Comparison of ENCODE assay signal across 14 cellular contexts in the genomic region with DNA sequence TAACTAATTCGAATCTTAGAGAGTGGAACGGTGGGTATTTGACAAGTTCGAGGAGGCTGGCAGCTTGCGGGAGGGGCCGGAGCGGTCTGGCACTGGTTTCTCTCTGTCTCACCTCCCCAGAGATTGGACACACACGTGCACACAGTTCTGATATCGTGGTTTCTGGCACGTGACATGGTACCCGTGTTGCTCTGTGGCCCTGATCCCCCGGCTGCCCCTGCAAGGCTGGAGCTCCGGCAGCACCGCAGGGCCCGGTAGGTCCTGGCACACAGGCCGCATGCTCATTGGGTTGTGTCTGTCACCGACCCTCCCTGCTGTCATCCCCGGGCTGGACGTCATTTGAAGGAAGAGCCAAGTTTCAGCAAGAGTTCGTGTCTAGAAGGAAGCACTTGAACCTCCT.
DNase-seq lines count a peak whose midpoint lies in the region; ATAC-seq and TF ChIP-seq lines count a peak whose summit lies in the region.
"Had no signal": no experiment of that assay in that cellular context is flagged by ENCODE, and none has a peak within 500 bp of the region (broad histone marks: within the 10 kb centered on the region; RNA-seq: fewer than 3 reads in every experiment).

No MANE protein-coding gene starts in this region.

- no peak overlapping the region for H2AFZ ChIP-seq in OCI-LY3 (ENCODE audit: low read depth, low read length)

- no peak for TF ChIP-seq CTCF in CD14-positive monocyte (IDR thresholded peaks at IDR 0.05)
- no peak for TF ChIP-seq CTCF in OCI-LY3 (IDR thresholded peaks at IDR 0.05; ENCODE audit: low read depth, low read length)
- TF ChIP-seq CTCF in thyroid gland (IDR thresholded peaks at IDR 0.05), result no peak
- no peak for TF ChIP-seq CTCF in foreskin keratinocyte (conservative IDR thresholded peaks at IDR 0.05)

- peak; percentile 39 for ATAC-seq in GM18868 (IDR thresholded peaks at IDR 0.05; ENCODE audit: unreplicated experiment)
- peak; percentile 54 to 66 for ATAC-seq in right cardiac atrium
- ATAC-seq in foreskin keratinocyte, result no peak

- peaks cover 74% of the 10 kb centered on the region for H3K79me2 ChIP-seq in OCI-LY3 (ENCODE audit: low read length)

- H3K4me1 ChIP-seq in OCI-LY3 (ENCODE audit: low read length) (peaks cover 74% of the 10 kb centered on the region), right cardiac atrium (ENCODE audit: control insufficient read depth, insufficient read depth, low read length) (peaks cover 1% of the 10 kb centered on the region), thyroid gland (peaks cover 9 to 31% of the 10 kb centered on the region in 2 donors), foreskin keratinocyte (no peaks in the 10 kb centered on the region)

- H3K4me3 ChIP-seq in OCI-LY3 (ENCODE audit: low read length) (peak overlapping the region; percentile 60), right cardiac atrium (ENCODE audit: low read length) (no peak overlapping the region), thyroid gland (replicated peaks in 1 of 3) (no peak overlapping the region)

- H3K9ac ChIP-seq in OCI-LY3 (ENCODE audit: low read length), result peak overlapping the region; percentile 56

- peaks cover 33 to 44% of the 10 kb centered on the region in 2 donors for H3K36me3 Mint-ChIP-seq in CD14-positive monocyte
- H3K36me3 Mint-ChIP-seq: WTC11 had no signal

- H4K20me1 ChIP-seq in OCI-LY3 (ENCODE audit: insufficient read depth, low read length), result peaks cover 7% of the 10 kb centered on the region; the same call in 1 of the 2 replicates

- H3K27me3 ChIP-seq in OCI-LY3 (ENCODE audit: low read depth, low read length) (no peaks in the 10 kb centered on the region), right cardiac atrium (ENCODE audit: control insufficient read depth, insufficient read depth) (no peaks in the 10 kb centered on the region), thyroid gland (no peaks in the 10 kb centered on the region), foreskin keratinocyte (no peaks in the 10 kb centered on the region)

- H3K4me2 ChIP-seq in OCI-LY3 (ENCODE audit: low read length), result peak overlapping the region; percentile 84

- H3K9me3 Mint-ChIP-seq in CD14-positive monocyte, result peaks cover 0 to 2% (median 0%) of the 10 kb centered on the region in 7 donors
- H3K9me3 Mint-ChIP-seq: WTC11 had no signal

- peaks cover 35% of the 10 kb centered on the region for H3K4me1 Mint-ChIP-seq in CD14-positive monocyte

- H3K27ac ChIP-seq in OCI-LY3 (ENCODE audit: low read length), result peak overlapping the region; percentile 88
- no peak overlapping the region for H3K27ac ChIP-seq in right cardiac atrium (ENCODE audit: low read length)
- H3K27ac ChIP-seq in thyroid gland, result no peak overlapping the region
- H3K27ac ChIP-seq in foreskin keratinocyte, result no peak overlapping the region
- H3K27ac ChIP-seq: C4-2B had no signal

- intact Hi-C loops in CD14-positive monocyte (cut with micrococcal nuclease) (loop anchor here (5.0 to 10.0 kb wide), 4 partner anchors 33 to 101 kb away; no protein-coding TSS in a partner anchor), right cardiac atrium (cut with DNase I) (no loop called here), thyroid gland (cut with DNase I) (loop anchor here (10.0 kb wide), 1 partner anchor 49 kb away; no protein-coding TSS in a partner anchor)

- no peak for DNase-seq in CD14-positive monocyte (ENCODE audit: low spot score)
- peak; percentile 61 to 77 (median 71) for DNase-seq in right cardiac atrium
- DNase-seq in COLO668 (lab: John Stamatoyannopoulos, UW; ENCODE audit: unreplicated experiment), result no peak
- DNase-seq in thyroid gland, result no peak
- DNase-seq in NCI-H1092 (lab: John Stamatoyannopoulos, UW), result no peak
- no peak for DNase-seq in foreskin keratinocyte
- DNase-seq: cortex of kidney, NCI-H1092 treated with DMSO at 0.1 percent for 48 hours, NCI-H510A, occipital lobe had no signal

- TF ChIP-seq POLR2A in thyroid gland (IDR thresholded peaks at IDR 0.05), result no peak

- no peaks in the 10 kb centered on the region for H3K27me3 Mint-ChIP-seq in CD14-positive monocyte (ENCODE audit: low read depth in 3 of 3)

- 47% methylated on average over 19 of the region's 19 CpGs for WGBS in right cardiac atrium
- 86 to 89% methylated on average over 15 to 19 of the region's 19 CpGs for WGBS in thyroid gland, 2 donors

- peak overlapping the region; percentile 74 to 89 (median 84) for H3K27ac Mint-ChIP-seq in CD14-positive monocyte

- H3K36me3 ChIP-seq in OCI-LY3 (replicated peaks; ENCODE audit: low read depth, low read length), result peaks cover 4% of the 10 kb centered on the region
- no peaks in the 10 kb centered on the region for H3K36me3 ChIP-seq in thyroid gland

- no peak overlapping the region for H3K4me3 Mint-ChIP-seq in CD14-positive monocyte
- H3K4me3 Mint-ChIP-seq: WTC11 had no signal

- H3K9me3 ChIP-seq in OCI-LY3 (ENCODE audit: insufficient read depth, low read length) (no peaks in the 10 kb centered on the region), right cardiac atrium (ENCODE audit: control insufficient read depth, low read length) (no peaks in the 10 kb centered on the region), thyroid gland (no peaks in the 10 kb centered on the region)

Comparison
In these comparisons a context has a peak if more than half of its experiments do, and no peak if none do; other contexts are left out.
1. DNase-seq: peak in right cardiac atrium (3 of 3); none in CD14-positive monocyte (single experiment), COLO668 (single experiment), thyroid gland (0 of 2), NCI-H1092 (single experiment) and foreskin keratinocyte (0 of 2).
2. intact Hi-C loops: an anchor here in CD14-positive monocyte (5.0 to 10.0 kb wide) and thyroid gland (10.0 kb wide); none called in right cardiac atrium.